1 cellular context compared by ENCODE assay signal in the genomic region with DNA sequence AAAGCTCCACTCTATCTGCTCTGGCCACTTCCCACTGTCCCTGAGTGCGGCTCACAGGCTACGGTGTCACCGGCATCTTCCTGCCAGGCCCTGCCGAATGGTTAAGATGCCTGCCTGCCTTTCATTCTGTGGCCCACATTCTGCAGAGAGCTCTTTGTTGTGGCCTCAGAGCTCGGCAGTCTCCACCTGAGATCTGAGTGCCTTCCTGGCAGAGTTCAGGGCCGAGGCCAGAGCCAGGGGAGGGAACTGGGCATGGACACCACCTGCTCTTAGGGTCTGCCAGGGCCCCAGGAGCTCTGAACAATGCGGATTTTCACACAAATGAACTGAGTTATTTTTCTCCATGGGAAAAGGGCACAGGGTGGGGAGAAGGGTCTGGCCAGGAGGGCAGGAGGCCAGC.
TF ChIP-seq lines count a peak whose summit lies in the region.

No MANE protein-coding gene starts in this region.

TF ChIP-seq in H1, 55 proteins besides CTCF, POLR2A, EP300 and RAD21:
- no peak for TF ChIP-seq NRF1 (IDR thresholded peaks at IDR 0.05; ENCODE audit: low read depth, low read length)
- no peak for TF ChIP-seq CREB1 (IDR thresholded peaks at IDR 0.05)
- no peak for TF ChIP-seq BACH1 (IDR thresholded peaks at IDR 0.05; ENCODE audit: low read length)
- no peak for TF ChIP-seq SP2 (IDR thresholded peaks at IDR 0.05; ENCODE audit: low read length)
- TF ChIP-seq RFX5 (IDR thresholded peaks at IDR 0.05; ENCODE audit: borderline replicate concordance, low read depth, low read length), result no peak
- no peak for TF ChIP-seq CHD2 (IDR thresholded peaks at IDR 0.05; ENCODE audit: low read length)
- TF ChIP-seq NANOG (IDR thresholded peaks at IDR 0.05; ENCODE audit: insufficient read depth, low read depth, low read length, poor library complexity, severe bottlenecking), result no peak
- TF ChIP-seq SAP30 (IDR thresholded peaks at IDR 0.05; ENCODE audit: insufficient read depth, insufficient replicate concordance, low read length), result no peak
- TF ChIP-seq TAF7 (optimal IDR thresholded peaks at IDR 0.05; ENCODE audit: borderline replicate concordance, low read depth, low read length), result no peak
- no peak for TF ChIP-seq TCF12 (IDR thresholded peaks at IDR 0.05; ENCODE audit: low read depth, low read length)
- no peak for TF ChIP-seq MAFK (IDR thresholded peaks at IDR 0.05; ENCODE audit: low read depth, low read length)
- TF ChIP-seq BCL11A (IDR thresholded peaks at IDR 0.05; ENCODE audit: low read depth in 2 of 2, low read length in 2 of 2), result no peak
- TF ChIP-seq, protein P1, sequence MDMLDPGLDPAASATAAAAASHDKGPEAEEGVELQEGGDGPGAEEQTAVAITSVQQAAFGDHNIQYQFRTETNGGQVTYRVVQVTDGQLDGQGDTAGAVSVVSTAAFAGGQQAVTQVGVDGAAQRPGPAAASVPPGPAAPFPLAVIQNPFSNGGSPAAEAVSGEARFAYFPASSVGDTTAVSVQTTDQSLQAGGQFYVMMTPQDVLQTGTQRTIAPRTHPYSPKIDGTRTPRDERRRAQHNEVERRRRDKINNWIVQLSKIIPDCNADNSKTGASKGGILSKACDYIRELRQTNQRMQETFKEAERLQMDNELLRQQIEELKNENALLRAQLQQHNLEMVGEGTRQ (IDR thresholded peaks at IDR 0.05; ENCODE audit: low read length), result no peak
- no peak for TF ChIP-seq TAF1 (IDR thresholded peaks at IDR 0.05; ENCODE audit: low read depth, low read length)
- no peak for TF ChIP-seq CTBP2 (IDR thresholded peaks at IDR 0.05; ENCODE audit: borderline replicate concordance, insufficient read depth, insufficient read length, low read length)
- no peak for TF ChIP-seq KDM4A (IDR thresholded peaks at IDR 0.05; ENCODE audit: low read depth, low read length, severe bottlenecking)
- no peak for TF ChIP-seq SP4 (IDR thresholded peaks at IDR 0.05; ENCODE audit: low read length)
- TF ChIP-seq SUZ12 (IDR thresholded peaks at IDR 0.05; ENCODE audit: low read length), result no peak
TF ChIP-seq in H1: peak in this region for 0.
